ENCODE assay signal across 9 cellular contexts in genomic region chr12:53208877-53209463, GRCh38. TPM values are rescaled to one million over a fixed set of nuclear protein-coding genes. Genes with fewer than 3 reads are reported as not detected.
DNase-seq lines count a peak whose midpoint lies in the region; ATAC-seq and TF ChIP-seq lines count a peak whose summit lies in the region.
"Had no signal": no experiment of that assay in that cellular context is flagged by ENCODE, and none has a peak within 500 bp of the region (broad histone marks: within the 10 kb centered on the region; RNA-seq: fewer than 3 reads in every experiment).

No MANE protein-coding gene starts in this region.

- H2AFZ ChIP-seq in mammary epithelial cell (ENCODE audit: low read depth, low read length), result no peak overlapping the region

- dilution Hi-C loops in mammary epithelial cell (cut with HindIII; ENCODE audit: low sequenced_read_pairs), result no loop called here

- CTCF ChIA-PET in mammary epithelial cell (lab: Charles Lee; ENCODE audit: low non-redundant PET), result no interaction called here

- no TSS peak for BruUV-seq in mammary epithelial cell (replicated peaks; lab: Mats Ljungman, UMichigan)

- no peaks in the 10 kb centered on the region for H4K20me1 ChIP-seq in mammary epithelial cell (ENCODE audit: insufficient read depth, low read length)

- H3K79me2 ChIP-seq in mammary epithelial cell (ENCODE audit: insufficient read depth, low read length), result no peaks in the 10 kb centered on the region

- ATAC-seq in activated naive CD8-positive, alpha-beta T cell treated with anti-CD3 and anti-CD28 coated beads, Interleukin-2, amount 10 ng/mL, durations not matched to agents 7 days and 5 days (ENCODE audit: low read depth), result peak; percentile 17
- no peak for ATAC-seq in HG02884 (IDR thresholded peaks at IDR 0.05; ENCODE audit: unreplicated experiment)

- WGBS in mammary epithelial cell (ENCODE audit: low coverage, missing lambda C conversion rate), result 89% methylated on average over 7 of the region's 7 CpGs

- H3K4me3 ChIP-seq in breast epithelium, result no peak overlapping the region
- no peak overlapping the region for H3K4me3 ChIP-seq in mammary epithelial cell (replicated peaks in 1 of 3; ENCODE audit: insufficient read depth in 1 of 3, low read depth in 2 of 3, low read length in 3 of 3)

- no peaks in the 10 kb centered on the region for H3K27me3 Mint-ChIP-seq in activated naive CD8-positive, alpha-beta T cell treated with anti-CD3 and anti-CD28 coated beads, Interleukin-2, amount 10 ng/mL, durations not matched to agents 7 days and 5 days
- no peaks in the 10 kb centered on the region for H3K27me3 Mint-ChIP-seq in type B pancreatic cell

- H3K27ac Mint-ChIP-seq in activated naive CD8-positive, alpha-beta T cell treated with anti-CD3 and anti-CD28 coated beads, Interleukin-2, amount 10 ng/mL, durations not matched to agents 7 days and 5 days, result peak overlapping the region; percentile 98
- H3K27ac Mint-ChIP-seq in type B pancreatic cell, result peak overlapping the region; percentile 48

- no peak overlapping the region for H3K9ac ChIP-seq in mammary epithelial cell (ENCODE audit: insufficient read depth, low read length)

- peaks cover 48% of the 10 kb centered on the region for H3K4me1 Mint-ChIP-seq in activated naive CD8-positive, alpha-beta T cell treated with anti-CD3 and anti-CD28 coated beads, Interleukin-2, amount 10 ng/mL, durations not matched to agents 7 days and 5 days
- H3K4me1 Mint-ChIP-seq in type B pancreatic cell (ENCODE audit: unreplicated experiment), result peaks cover 17% of the 10 kb centered on the region

- POLR2A ChIA-PET in activated naive CD8-positive, alpha-beta T cell treated with anti-CD3 and anti-CD28 coated beads, Interleukin-2, amount 10 ng/mL, durations not matched to agents 7 days and 5 days (lab: Charles Lee), result interaction anchor here (0.6 to 5.8 kb wide), 14 partner anchors 8 to 180 kb away, joined by 3 to 57 read pairs (median 5); partner anchors contain the start of genes CSAD, ESPL1, PFDN5 and SOAT2

- peaks cover 12% of the 10 kb centered on the region for H3K36me3 ChIP-seq in breast epithelium
- H3K36me3 ChIP-seq in mammary epithelial cell (ENCODE audit: insufficient read depth, low read length), result peaks cover 24% of the 10 kb centered on the region

- H3K9me3 Mint-ChIP-seq in activated naive CD8-positive, alpha-beta T cell treated with anti-CD3 and anti-CD28 coated beads, Interleukin-2, amount 10 ng/mL, durations not matched to agents 7 days and 5 days, result no peaks in the 10 kb centered on the region
- no peaks in the 10 kb centered on the region for H3K9me3 Mint-ChIP-seq in type B pancreatic cell

- in situ Hi-C loops in mammary epithelial cell (cut with MboI; ENCODE audit: low sequenced_read_pairs in 2 of 2), result no loop called here
- in situ Hi-C loops in KBM-7 (cut with MboI; ENCODE audit: low pct_unique_long_range_greater_than_20kb, low sequenced_read_pairs), result no loop called here

- peak overlapping the region; percentile 92 for H3K4me3 Mint-ChIP-seq in activated naive CD8-positive, alpha-beta T cell treated with anti-CD3 and anti-CD28 coated beads, Interleukin-2, amount 10 ng/mL, durations not matched to agents 7 days and 5 days
- no peak overlapping the region for H3K4me3 Mint-ChIP-seq in type B pancreatic cell

- no peak overlapping the region for H3K4me2 ChIP-seq in mammary epithelial cell (ENCODE audit: insufficient read depth, low read depth, low read length)

- H3K27ac ChIP-seq in breast epithelium (peak overlapping the region; percentile 4 to 43), mammary epithelial cell (ENCODE audit: insufficient read depth, low read depth, low read length) (no peak overlapping the region)

- peaks cover 20% of the 10 kb centered on the region for H3K36me3 Mint-ChIP-seq in activated naive CD8-positive, alpha-beta T cell treated with anti-CD3 and anti-CD28 coated beads, Interleukin-2, amount 10 ng/mL, durations not matched to agents 7 days and 5 days
- peaks cover 7% of the 10 kb centered on the region for H3K36me3 Mint-ChIP-seq in type B pancreatic cell

- intact Hi-C loops in breast epithelium (cut with DNase I; ENCODE audit: low total_unique reads) (no loop called here), mammary epithelial cell (cut with micrococcal nuclease) (no loop called here)

- H3K9me3 ChIP-seq in breast epithelium (no peaks in the 10 kb centered on the region), mammary epithelial cell (replicated peaks; ENCODE audit: insufficient read depth, low read length) (no peaks in the 10 kb centered on the region)

- no peak for DNase-seq in breast epithelium (ENCODE audit: low spot score in 2 of 2)
- no peak for DNase-seq in mammary epithelial cell
- peak; percentile 86 for DNase-seq in KBM-7
- peak; percentile 55 for DNase-seq in activated naive CD8-positive, alpha-beta T cell treated with anti-CD3 and anti-CD28 coated beads, Interleukin-2, amount 10 ng/mL, durations not matched to agents 7 days and 5 days
- DNase-seq in type B pancreatic cell (ENCODE audit: extremely low spot score, unreplicated experiment), result no peak
- no peak for DNase-seq in DMS 273 treated with DMSO at 0.1 percent for 48 hours (lab: John Stamatoyannopoulos, UW)
- no peak for DNase-seq in AG08395 (ENCODE audit: low spot score)

- peaks cover 0 to 5% of the 10 kb centered on the region in 2 donors for H3K4me1 ChIP-seq in breast epithelium
- H3K4me1 ChIP-seq in mammary epithelial cell (ENCODE audit: insufficient read depth, low read length), result peaks cover 14% of the 10 kb centered on the region

- H3K27me3 ChIP-seq in breast epithelium (no peaks in the 10 kb centered on the region), mammary epithelial cell (ENCODE audit: insufficient read depth, low read length) (no peaks in the 10 kb centered on the region)

- no peak for TF ChIP-seq POLR2A in breast epithelium (IDR thresholded peaks at IDR 0.05)

- no peak for TF ChIP-seq CTCF in breast epithelium (IDR thresholded peaks at IDR 0.05)
- TF ChIP-seq CTCF in mammary epithelial cell (conservative IDR thresholded peaks at IDR 0.05 in 1 of 2, IDR thresholded peaks at IDR 0.05 in 1 of 2; ENCODE audit: extremely low read depth in 1 of 2, insufficient read depth in 1 of 2, low read depth in 1 of 2, low read length in 2 of 2), result no peak
- TF ChIP-seq CTCF in type B pancreatic cell (conservative IDR thresholded peaks at IDR 0.05), result no peak

RNA-seq across cellular contexts. Expression of gene ITGB7, which starts 1.9 kb away (rescaled TPM):
- total RNA-seq in breast epithelium (1 to 10 TPM; 1.1 to 2.9 (median 2.9) TPM), mammary epithelial cell (1 to 10 TPM; 1.8 to 3.5 TPM), type B pancreatic cell (ENCODE audit: low replicate concordance) (3.2 and 4.2 TPM in 2 replicates)
- polyA plus RNA-seq in mammary epithelial cell, result 0.33 TPM
- polyA minus RNA-seq in mammary epithelial cell, result 7.1 TPM
- total RNA-seq in activated naive CD8-positive, alpha-beta T cell treated with anti-CD3 and anti-CD28 coated beads, Interleukin-2, amount 10 ng/mL, durations not matched to agents 7 days and 5 days, result 100 to 1,000 TPM; 415 to 420 TPM
- total RNA-seq: LHCN-M2 had no signal

RNA-seq across cellular contexts. Expression of gene RARG, which starts 23.0 kb away (rescaled TPM):
- total RNA-seq in breast epithelium (10 to 100 TPM; 12.2 to 39.8 (median 23.3) TPM), mammary epithelial cell (10 to 100 TPM; 33.5 to 79.0 TPM), type B pancreatic cell (ENCODE audit: low replicate concordance) (74.5 and 89.9 TPM in 2 replicates)
- 36.3 TPM for polyA plus RNA-seq in mammary epithelial cell
- polyA minus RNA-seq in mammary epithelial cell, result 56.8 TPM
- 10 to 100 TPM; 38.1 to 40.3 TPM for total RNA-seq in activated naive CD8-positive, alpha-beta T cell treated with anti-CD3 and anti-CD28 coated beads, Interleukin-2, amount 10 ng/mL, durations not matched to agents 7 days and 5 days

RNA-seq across cellular contexts. Expression of gene CSAD, which starts 28.2 kb away (rescaled TPM):
- 10 to 100 TPM; 60.2 to 74.1 (median 68.8) TPM for total RNA-seq in breast epithelium
- 10 to 100 TPM; 10.2 to 22.1 TPM for total RNA-seq in mammary epithelial cell
- polyA plus RNA-seq in mammary epithelial cell, result 7.8 TPM
- 12.7 TPM for polyA minus RNA-seq in mammary epithelial cell
- 10 to 100 TPM; 28.1 to 38.3 TPM for total RNA-seq in activated naive CD8-positive, alpha-beta T cell treated with anti-CD3 and anti-CD28 coated beads, Interleukin-2, amount 10 ng/mL, durations not matched to agents 7 days and 5 days
- 30.6 and 49.3 TPM in 2 replicates for total RNA-seq in type B pancreatic cell (ENCODE audit: low replicate concordance)

RNA-seq across cellular contexts. Expression of gene ZNF740, which starts 28.4 kb away (rescaled TPM):
- total RNA-seq in breast epithelium (10 to 100 TPM; 17.9 to 22.0 (median 19.3) TPM), mammary epithelial cell (10 to 100 TPM; 10.0 to 30.9 TPM), type B pancreatic cell (ENCODE audit: low replicate concordance) (49.2 and 72.2 TPM in 2 replicates)
- 5.9 TPM for polyA plus RNA-seq in mammary epithelial cell
- 33.1 TPM for polyA minus RNA-seq in mammary epithelial cell
- total RNA-seq in activated naive CD8-positive, alpha-beta T cell treated with anti-CD3 and anti-CD28 coated beads, Interleukin-2, amount 10 ng/mL, durations not matched to agents 7 days and 5 days, result 10 to 100 TPM; 53.6 to 60.2 TPM

RNA-seq across cellular contexts. Expression of gene ESPL1, which starts 59.1 kb away (rescaled TPM):
- total RNA-seq in breast epithelium (1 to 10 TPM in 2 of 3 donors, under 1 TPM in 1; 0.33 to 1.3 (median 1.2) TPM), mammary epithelial cell (10 to 100 TPM in 1 of 2 donors, under 1 TPM in 1; 0.67 to 19.7 TPM), type B pancreatic cell (ENCODE audit: low replicate concordance) (35.1 and 50.0 TPM in 2 replicates)
- polyA plus RNA-seq in mammary epithelial cell, result 10.0 TPM
- polyA minus RNA-seq in mammary epithelial cell, result 62.4 TPM
- 10 to 100 TPM; 90.5 to 91.0 TPM for total RNA-seq in activated naive CD8-positive, alpha-beta T cell treated with anti-CD3 and anti-CD28 coated beads, Interleukin-2, amount 10 ng/mL, durations not matched to agents 7 days and 5 days

Comparison
In these comparisons a context has a peak if more than half of its experiments do, and no peak if none do; other contexts are left out.
1. DNase-seq: peak in KBM-7 (single experiment) and activated naive CD8-positive, alpha-beta T cell treated with anti-CD3 and anti-CD28 coated beads, Interleukin-2, amount 10 ng/mL, durations not matched to agents 7 days and 5 days (single experiment); none in breast epithelium (0 of 2), mammary epithelial cell (single experiment), type B pancreatic cell (single experiment), DMS 273 treated with DMSO at 0.1 percent for 48 hours (single experiment) and AG08395 (single experiment).
2. RNA of gene ITGB7, which starts 1.9 kb away (total RNA-seq): 415 to 420 TPM in activated naive CD8-positive, alpha-beta T cell treated with anti-CD3 and anti-CD28 coated beads, Interleukin-2, amount 10 ng/mL, durations not matched to agents 7 days and 5 days; 3.2 to 4.2 TPM in type B pancreatic cell, 1.8 to 3.5 TPM in mammary epithelial cell and 1.1 to 2.9 TPM in breast epithelium; every median in the first group is over 10 times any median in the second.